ENCODE assay signal across 9 cellular contexts in the genomic region with DNA sequence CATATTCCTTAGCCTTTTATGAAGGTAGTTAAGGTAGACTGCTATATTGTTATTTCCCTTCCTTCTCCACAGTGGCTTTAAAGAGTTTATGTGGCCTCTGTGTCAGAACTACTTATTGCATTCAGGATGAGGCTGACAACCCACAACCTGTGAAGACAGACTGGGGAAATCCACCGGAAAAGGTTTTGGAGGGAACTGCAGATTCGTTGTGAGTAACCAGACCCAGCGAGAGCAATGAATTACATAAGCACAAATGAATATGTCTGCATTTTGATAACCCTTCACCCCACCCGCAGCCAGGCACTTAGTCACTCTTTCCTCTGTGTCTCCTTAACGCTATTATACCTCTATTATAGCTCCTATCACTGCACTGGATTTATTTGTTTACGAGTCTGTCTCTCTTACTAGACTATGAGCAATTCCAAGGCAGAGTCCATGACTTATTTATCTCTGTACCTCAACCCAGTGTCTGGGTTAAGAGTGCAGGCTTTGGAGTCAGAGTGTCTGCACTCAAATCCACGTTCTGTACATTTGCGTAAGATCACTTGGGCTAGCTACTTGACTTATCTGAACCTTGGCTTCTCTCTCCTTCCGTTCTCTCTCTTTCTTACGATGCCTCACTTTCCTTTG. TPM values are rescaled to one million over a fixed set of nuclear protein-coding genes. Genes with fewer than 3 reads are reported as not detected.
DNase-seq lines count a peak whose midpoint lies in the region; ATAC-seq lines count a peak whose summit lies in the region.
"Had no signal": no experiment of that assay in that cellular context is flagged by ENCODE, and none has a peak within 500 bp of the region (broad histone marks: within the 10 kb centered on the region; RNA-seq: fewer than 3 reads in every experiment).

No MANE protein-coding gene starts in this region.

- H3K27ac ChIP-seq in BLaER1 treated with 17β-estradiol and CSF1 and Interleukin-3, amounts not matched to agents 10 nM and 100 nM: peak overlapping the region in 10 of 11 experiments; percentile 88 to 97 (median 92); a peak in 20 of 22 replicates

- H3K27me3 ChIP-seq in BLaER1 treated with 17β-estradiol and CSF1 and Interleukin-3, amounts not matched to agents 10 nM and 100 nM: no peaks in the 10 kb centered on the region

- peaks cover 49 to 90% (median 67%) of the 10 kb centered on the region in 10 experiments for H3K4me1 ChIP-seq in BLaER1 treated with 17β-estradiol and CSF1 and Interleukin-3, amounts not matched to agents 10 nM and 100 nM

- peak overlapping the region in 7 of 11 experiments; percentile 17 to 91 (median 74); a peak in 12 of 22 replicates for H3K4me2 ChIP-seq in BLaER1 treated with 17β-estradiol and CSF1 and Interleukin-3, amounts not matched to agents 10 nM and 100 nM

- peaks cover 0 to 14% (median 4%) of the 10 kb centered on the region in 11 experiments; a peak in 7 of 22 replicates for H3K9me3 ChIP-seq in BLaER1 treated with 17β-estradiol and CSF1 and Interleukin-3, amounts not matched to agents 10 nM and 100 nM (replicated peaks in 1 of 11)
- H3K9me3 ChIP-seq: heart left ventricle had no signal

- no peaks in the 10 kb centered on the region for H3K36me3 ChIP-seq in BLaER1 treated with 17β-estradiol and CSF1 and Interleukin-3, amounts not matched to agents 10 nM and 100 nM
- H3K36me3 ChIP-seq: heart left ventricle had no signal

- DNase-seq in NOMO-1 treated with DMSO at 0.1 percent for 48 hours (lab: John Stamatoyannopoulos, UW; ENCODE audit: unreplicated experiment) (peak; percentile 86), activated T-cell treated with anti-CD3 and anti-CD28 coated beads for 1 hour (ENCODE audit: low read depth) (peak; percentile 52), left colon (peak; percentile 22 to 35), NCI-H345 treated with DMSO at 0.1 percent for 48 hours (lab: John Stamatoyannopoulos, UW; ENCODE audit: unreplicated experiment) (no peak), HuH-7 (ENCODE audit: low spot score) (no peak)
- DNase-seq in stimulated activated CD8-positive, alpha-beta memory T cell treated with anti-CD3 and anti-CD28 coated beads, Interleukin-7, amount 100 ng/mL, for 4 hours (ENCODE audit: low read depth in 2 of 2): peak; percentile 68 to 79
- DNase-seq: heart left ventricle had no signal

- H3K9ac ChIP-seq in BLaER1 treated with 17β-estradiol and CSF1 and Interleukin-3, amounts not matched to agents 10 nM and 100 nM: peak overlapping the region in 2 of 11 experiments; percentile 6 to 44; a peak in 3 of 22 replicates

- no peaks in the 10 kb centered on the region for H4K20me1 ChIP-seq in BLaER1 treated with 17β-estradiol and CSF1 and Interleukin-3, amounts not matched to agents 10 nM and 100 nM

- intact Hi-C loops in left colon (cut with DNase I, micrococcal nuclease): no loop called here

- H3K4me3 ChIP-seq in BLaER1 treated with 17β-estradiol and CSF1 and Interleukin-3, amounts not matched to agents 10 nM and 100 nM: no peak overlapping the region
- H3K4me3 ChIP-seq: heart left ventricle had no signal

- ATAC-seq in GM21786 (IDR thresholded peaks at IDR 0.05; ENCODE audit: unreplicated experiment) (peak; percentile 55), left colon (peak; percentile 89)

RNA-seq across cellular contexts. Expression of gene KCTD16, which starts 19.2 kb away (rescaled TPM):
- under 1 TPM in 1 of 2 donors, not detected in 1; 0.11 TPM for total RNA-seq in left colon

RNA-seq across cellular contexts. Expression of gene YIPF5, which starts 19.5 kb away (rescaled TPM):
- 10 to 100 TPM; 44.1 to 58.2 TPM for total RNA-seq in left colon

Comparison
In these comparisons a context has a peak if more than half of its experiments do, and no peak if none do; other contexts are left out.
1. DNase-seq: peak in NOMO-1 treated with DMSO at 0.1 percent for 48 hours (single experiment), activated T-cell treated with anti-CD3 and anti-CD28 coated beads for 1 hour (single experiment), left colon (2 of 2) and stimulated activated CD8-positive, alpha-beta memory T cell treated with anti-CD3 and anti-CD28 coated beads, Interleukin-7, amount 100 ng/mL, for 4 hours (2 of 2); none in NCI-H345 treated with DMSO at 0.1 percent for 48 hours (single experiment) and HuH-7 (single experiment).